29 cellular contexts compared by ENCODE assay signal in the genomic region with DNA sequence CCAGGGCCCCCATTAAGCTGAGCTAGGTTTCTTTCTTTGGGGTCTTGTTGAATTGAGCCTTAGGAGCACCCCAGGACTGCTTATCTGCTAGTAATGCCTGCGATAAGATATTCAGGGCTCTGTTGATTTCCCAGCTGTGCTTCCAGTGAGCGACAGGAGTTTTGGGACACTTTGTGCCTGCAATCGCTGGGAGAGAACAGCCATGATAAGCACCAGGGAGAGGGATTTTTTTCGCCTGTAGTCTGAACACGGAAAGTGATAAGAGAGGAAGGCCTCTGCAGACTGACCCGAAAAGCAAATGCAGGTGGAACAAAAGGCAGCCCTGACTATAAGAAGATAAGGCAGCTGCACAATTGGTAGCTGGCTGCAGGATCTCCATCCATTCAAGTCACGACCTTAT.
"Had no signal": no experiment of that assay in that cellular context is flagged by ENCODE, and none has a peak within 500 bp of the region (broad histone marks: within the 10 kb centered on the region; RNA-seq: fewer than 3 reads in every experiment).

No MANE protein-coding gene starts in this region.

- H3K27me3 Mint-ChIP-seq: activated naive CD8-positive, alpha-beta T cell treated with anti-CD3 and anti-CD28 coated beads for 36 hours; dendritic cell treated with granulocyte-macrophage colony-stimulating factor and Interleukin-4, amounts not matched to agents 40 ng/mL and 50 ng/mL, for 4 days; naive thymus-derived CD4-positive, alpha-beta T cell; stimulated activated memory B cell treated with anti-CD40 and anti-IgM and Interleukin-4, amounts not matched to agents 10 μg/mL and 1 μg/mL and 100 μg/mL, for 72 hours; stimulated activated naive CD8-positive, alpha-beta T cell treated with anti-CD3 and anti-CD28 coated beads, Interleukin-15, amount 100 ng/mL, for 72 hours had no signal

- H3K36me3 Mint-ChIP-seq: activated naive CD8-positive, alpha-beta T cell treated with anti-CD3 and anti-CD28 coated beads for 36 hours; naive thymus-derived CD4-positive, alpha-beta T cell; stimulated activated memory B cell treated with anti-CD40 and anti-IgM and Interleukin-4, amounts not matched to agents 10 μg/mL and 1 μg/mL and 100 μg/mL, for 72 hours had no signal

- H3K79me2 ChIP-seq: parathyroid adenoma had no signal

- DNase-seq: activated CD4-positive, alpha-beta T cell treated with anti-CD3 and anti-CD28 coated beads for 4 hours; activated CD4-positive, alpha-beta T cell treated with anti-CD3 and anti-CD28 coated beads, Interleukin-2, amount 50 U/mL, for 48 hours; activated CD8-positive, alpha-beta memory T cell treated with anti-CD3 and anti-CD28 coated beads for 24 hours; activated effector memory CD4-positive, alpha-beta T cell treated with Interleukin-2 at 50 U/mL for 16 hours; activated naive CD4-positive, alpha-beta T cell treated with Interleukin-2 at 50 U/mL for 16 hours; activated naive CD8-positive, alpha-beta T cell treated with anti-CD3 and anti-CD28 coated beads for 36 hours; aorta; body of pancreas; esophagus squamous epithelium; foreskin melanocyte; heart right ventricle; kidney glomerular epithelial cell; left lung; naive thymus-derived CD4-positive, alpha-beta T cell; occipital lobe; right lobe of liver; stimulated activated CD4-positive, alpha-beta T cell treated with anti-CD3 and anti-CD28 coated beads, Interleukin-12 subunit alpha, Interleukin-12 subunit beta, amount 100 ng/mL, for 4 hours; stimulated activated CD4-positive, alpha-beta T cell treated with anti-CD3 and anti-CD28 coated beads, Interleukin-4, amount 100 ng/mL, for 4 hours; stimulated activated CD8-positive, alpha-beta memory T cell treated with anti-CD3 and anti-CD28 coated beads, Interleukin-4, amount 100 ng/mL, for 48 hours; stimulated activated naive CD8-positive, alpha-beta T cell treated with anti-CD3 and anti-CD28 coated beads, Interleukin-15, amount 100 ng/mL, for 72 hours; thyroid gland; upper lobe of left lung had no signal

- H2AFZ ChIP-seq: parathyroid adenoma had no signal

- H3K27ac Mint-ChIP-seq: activated naive CD8-positive, alpha-beta T cell treated with anti-CD3 and anti-CD28 coated beads for 36 hours; dendritic cell treated with granulocyte-macrophage colony-stimulating factor and Interleukin-4, amounts not matched to agents 40 ng/mL and 50 ng/mL, for 4 days; naive thymus-derived CD4-positive, alpha-beta T cell; stimulated activated memory B cell treated with anti-CD40 and anti-IgM and Interleukin-4, amounts not matched to agents 10 μg/mL and 1 μg/mL and 100 μg/mL, for 72 hours; stimulated activated naive CD8-positive, alpha-beta T cell treated with anti-CD3 and anti-CD28 coated beads, Interleukin-15, amount 100 ng/mL, for 72 hours had no signal

- H3K27ac ChIP-seq: adrenal gland, body of pancreas, esophagus squamous epithelium, heart right ventricle, left lung, parathyroid adenoma, right lobe of liver, thyroid gland, upper lobe of left lung, vagina, VCaP had no signal

- H3K27me3 ChIP-seq: adrenal gland, body of pancreas, esophagus squamous epithelium, heart right ventricle, left lung, right lobe of liver, thyroid gland, upper lobe of left lung, vagina had no signal

- H3K9me3 ChIP-seq: adrenal gland, body of pancreas, esophagus squamous epithelium, heart right ventricle, left lung, right lobe of liver, thyroid gland, upper lobe of left lung, vagina had no signal

- H3K4me3 Mint-ChIP-seq: activated naive CD8-positive, alpha-beta T cell treated with anti-CD3 and anti-CD28 coated beads for 36 hours; dendritic cell treated with granulocyte-macrophage colony-stimulating factor and Interleukin-4, amounts not matched to agents 40 ng/mL and 50 ng/mL, for 4 days; naive thymus-derived CD4-positive, alpha-beta T cell; neural crest cell; stimulated activated memory B cell treated with anti-CD40 and anti-IgM and Interleukin-4, amounts not matched to agents 10 μg/mL and 1 μg/mL and 100 μg/mL, for 72 hours; stimulated activated naive CD8-positive, alpha-beta T cell treated with anti-CD3 and anti-CD28 coated beads, Interleukin-15, amount 100 ng/mL, for 72 hours had no signal

- H3K36me3 ChIP-seq: adrenal gland, esophagus squamous epithelium, heart right ventricle, left lung, right lobe of liver, thyroid gland, upper lobe of left lung, vagina had no signal

- ATAC-seq: body of pancreas; left lung; naive thymus-derived CD4-positive, alpha-beta T cell; right lobe of liver; stimulated activated memory B cell treated with anti-CD40 and anti-IgM and Interleukin-4, amounts not matched to agents 10 μg/mL and 1 μg/mL and 100 μg/mL, for 72 hours; stimulated activated naive CD8-positive, alpha-beta T cell treated with anti-CD3 and anti-CD28 coated beads, Interleukin-15, amount 100 ng/mL, for 72 hours had no signal

- H3K9ac ChIP-seq: parathyroid adenoma had no signal

- H3K4me3 ChIP-seq: adrenal gland, body of pancreas, esophagus squamous epithelium, heart right ventricle, left lung, right lobe of liver, thyroid gland, upper lobe of left lung, vagina had no signal

- H3K4me1 ChIP-seq: adrenal gland, body of pancreas, esophagus squamous epithelium, left lung, parathyroid adenoma, right lobe of liver, thyroid gland, upper lobe of left lung, vagina had no signal

- H3K4me1 Mint-ChIP-seq: activated naive CD8-positive, alpha-beta T cell treated with anti-CD3 and anti-CD28 coated beads for 36 hours; naive thymus-derived CD4-positive, alpha-beta T cell; stimulated activated memory B cell treated with anti-CD40 and anti-IgM and Interleukin-4, amounts not matched to agents 10 μg/mL and 1 μg/mL and 100 μg/mL, for 72 hours; stimulated activated naive CD8-positive, alpha-beta T cell treated with anti-CD3 and anti-CD28 coated beads, Interleukin-15, amount 100 ng/mL, for 72 hours had no signal

- H3K9me3 Mint-ChIP-seq: activated naive CD8-positive, alpha-beta T cell treated with anti-CD3 and anti-CD28 coated beads for 36 hours; neural crest cell had no signal
